Comparison of ENCODE assay signal across 9 cellular contexts in genomic region chr3:12870942-12871341, GRCh38. TPM values are rescaled to one million over a fixed set of nuclear protein-coding genes. Genes with fewer than 3 reads are reported as not detected.
DNase-seq lines count a peak whose midpoint lies in the region; ATAC-seq, FAIRE-seq and TF ChIP-seq lines count a peak whose summit lies in the region.
"Had no signal": no experiment of that assay in that cellular context is flagged by ENCODE, and none has a peak within 500 bp of the region (broad histone marks: within the 10 kb centered on the region; RNA-seq: fewer than 3 reads in every experiment).

No MANE protein-coding gene starts in this region.

- H3K36me3 ChIP-seq in GM12878 (ENCODE audit: control insufficient read depth in 2 of 2, insufficient read depth in 2 of 2, low read length in 1 of 2) (no peaks in the 10 kb centered on the region), sigmoid colon (no peaks in the 10 kb centered on the region)

- FAIRE-seq in GM12878 (lab: Jason Lieb, UNC): peak; percentile 85

- no peak overlapping the region for H3K4me3 ChIP-seq in GM12864 (ENCODE audit: low read depth, low read length)
- H3K4me3 ChIP-seq in GM12878: peak overlapping the region; percentile 10; the same call in 1 of the 2 replicates
- no peak overlapping the region for H3K4me3 ChIP-seq in sigmoid colon

- peak overlapping the region; percentile 75 for H3K4me2 ChIP-seq in GM12878 (ENCODE audit: control insufficient read depth, insufficient read depth)

- H3K27ac ChIP-seq in GM12878 (ENCODE audit: control insufficient read depth, insufficient read depth) (peak overlapping the region; percentile 37), sigmoid colon (peak overlapping the region in 2 of 4 donors; percentile 14 to 31)

- TF ChIP-seq CTCF in GM12864 (IDR thresholded peaks at IDR 0.05; ENCODE audit: low read depth, low read length, missing control alignments): no peak
- TF ChIP-seq CTCF in GM12878 (IDR thresholded peaks at IDR 0.05 in 2 of 3, conservative IDR thresholded peaks at IDR 0.05 in 1 of 3; ENCODE audit: control insufficient read depth in 2 of 3, extremely low read depth in 1 of 3, insufficient read depth in 1 of 3, low read depth in 3 of 3, low read length in 3 of 3): 0 out of 6 replicates have a peak, but pooled peaks of 1 of the 3 experiments have one; percentile 6
- no peak for TF ChIP-seq CTCF in sigmoid colon (IDR thresholded peaks at IDR 0.05)

- in situ Hi-C loops in GM12878 (cut with MboI): loop anchor here (5.0 kb wide), 1 partner anchor 959 kb away; no protein-coding TSS in a partner anchor

- no peaks in the 10 kb centered on the region for H3K79me2 ChIP-seq in GM12878 (ENCODE audit: control insufficient read depth, insufficient read depth, low read length)

- SMC1A ChIA-PET in GM12878 (lab: Charles Lee; ENCODE audit: uncharacterized antibody, unreplicated experiment): interaction anchor here (6.7 kb wide), 1 partner anchor 18 kb away, joined by 103 read pairs; no protein-coding TSS in a partner anchor

- TF ChIP-seq POLR2A in GM12878 (IDR thresholded peaks at IDR 0.05; ENCODE audit: low read depth, low read length) (no peak), sigmoid colon (IDR thresholded peaks at IDR 0.05) (no peak)

- CTCF ChIA-PET in GM12878 (lab: Yijun Ruan, JAX): interaction anchor here (0.7 to 15.3 kb wide), 6 partner anchors 9 to 113 kb away, joined by 3 to 271 read pairs (median 4); partner anchors contain the start of gene RPL32

- TF ChIP-seq EP300 in GM12878 (IDR thresholded peaks at IDR 0.05; ENCODE audit: borderline replicate concordance in 1 of 2, control insufficient read depth in 1 of 2, low read depth in 2 of 2, low read length in 2 of 2): no peak
- no peak for TF ChIP-seq EP300 in sigmoid colon (IDR thresholded peaks at IDR 0.05)

- H3K27me3 ChIP-seq in GM12878 (replicated peaks in 1 of 2; ENCODE audit: control insufficient read depth in 2 of 2, insufficient read depth in 2 of 2, low read length in 1 of 2) (no peaks in the 10 kb centered on the region; a peak in 1 of 4 replicates), sigmoid colon (no peaks in the 10 kb centered on the region)

- no peaks in the 10 kb centered on the region for H3K9me3 ChIP-seq in GM12878 (replicated peaks; ENCODE audit: control insufficient read depth, insufficient read depth, low read length)
- H3K9me3 ChIP-seq in sigmoid colon: no peaks in the 10 kb centered on the region

- no peak for TF ChIP-seq RAD21 in GM12878 (IDR thresholded peaks at IDR 0.05; ENCODE audit: insufficient read depth, low read depth, low read length)

- no peak overlapping the region for H3K9ac ChIP-seq in GM12878 (ENCODE audit: control insufficient read depth, insufficient read depth, low read length)

- peaks cover 32% of the 10 kb centered on the region for H3K4me1 ChIP-seq in GM12878 (ENCODE audit: control insufficient read depth, insufficient read depth, low read length)
- peaks cover 0 to 17% (median 16%) of the 10 kb centered on the region in 4 donors for H3K4me1 ChIP-seq in sigmoid colon

- BruUV-seq in GM12878 (replicated peaks; lab: Mats Ljungman, UMichigan): no TSS peak

- RAD21 ChIA-PET in GM12878 (lab: Charles Lee; ENCODE audit: unreplicated experiment): interaction anchor here (1.1 to 2.4 kb wide), 4 partner anchors 14 to 21 kb away, joined by 5 to 9 read pairs (median 7); no protein-coding TSS in a partner anchor

- DNase-seq in GM12864 (ENCODE audit: low read depth) (peak; percentile 24), GM12878 (ENCODE audit: low read depth, low spot score) (no peak), sigmoid colon (peak; percentile 76), HCEC 1CT (no peak), NCI-H1436 (lab: John Stamatoyannopoulos, UW) (no peak)
- DNase-seq: NCI-H2029 treated with DMSO at 0.1 percent for 48 hours had no signal

- peak overlapping the region; percentile 65 for H2AFZ ChIP-seq in GM12878 (ENCODE audit: control insufficient read depth, low read depth, low read length)

- ATAC-seq in HG03571 (IDR thresholded peaks at IDR 0.05; ENCODE audit: unreplicated experiment): peak; percentile 35
- ATAC-seq in GM12878: peak; percentile 75
- no peak for ATAC-seq in HG03442 (IDR thresholded peaks at IDR 0.05; ENCODE audit: unreplicated experiment)
- ATAC-seq in HG02840 (IDR thresholded peaks at IDR 0.05; ENCODE audit: low FRiP score, unreplicated experiment): no peak

- 22% methylated on average over 9 of the region's 9 CpGs for WGBS in GM12878 (ENCODE audit: insufficient coverage, insufficient replicate concordance, low lambda C conversion rate, missing lambda C conversion rate)
- 61 to 64% methylated on average over 9 of the region's 9 CpGs for WGBS in sigmoid colon, 2 donors

- intact Hi-C loops in GM12878 (cut with micrococcal nuclease; ENCODE audit: unreplicated experiment): no loop called here
- intact Hi-C loops in sigmoid colon (cut with DNase I): no loop called here

- POLR2A ChIA-PET in GM12878 (lab: Charles Lee): interaction anchor here (2.8 kb wide), 1 partner anchor 19 kb away, joined by 7 read pairs; no protein-coding TSS in a partner anchor

- H4K20me1 ChIP-seq in GM12878 (ENCODE audit: control insufficient read depth, insufficient read depth): no peaks in the 10 kb centered on the region

TF ChIP-seq in GM12878, 131 proteins besides CTCF, POLR2A, EP300 and RAD21 (continues in another document):
- TF ChIP-seq BCLAF1 (IDR thresholded peaks at IDR 0.05) (no peak), ATF3 (IDR thresholded peaks at IDR 0.05; ENCODE audit: borderline replicate concordance, extremely low read depth, low read depth, low read length) (no peak), RAD51 (IDR thresholded peaks at IDR 0.05) (no peak), RCOR1 (conservative IDR thresholded peaks at IDR 0.05; ENCODE audit: low read depth, low read length) (no peak), MEF2B (IDR thresholded peaks at IDR 0.05; ENCODE audit: partially characterized antibody, poor library complexity, severe bottlenecking) (no peak), TBL1XR1 (IDR thresholded peaks at IDR 0.05; ENCODE audit: low read depth, low read length) (no peak), RUNX3 (IDR thresholded peaks at IDR 0.05; ENCODE audit: low read length) (no peak), SMC3 (IDR thresholded peaks at IDR 0.05; ENCODE audit: borderline replicate concordance, low read length) (no peak), SMARCA5 (IDR thresholded peaks at IDR 0.05) (no peak), ZNF274 (IDR thresholded peaks at IDR 0.05; ENCODE audit: insufficient read depth, insufficient read length) (no peak), HDAC2 (IDR thresholded peaks at IDR 0.05) (no peak), USF1 (IDR thresholded peaks at IDR 0.05; ENCODE audit: borderline replicate concordance, extremely low read length, insufficient read depth, low read depth, low read length) (no peak), HDGF (IDR thresholded peaks at IDR 0.05) (no peak), FOXK2 (IDR thresholded peaks at IDR 0.05) (no peak)

RNA-seq across cellular contexts. Expression of gene RPL32, which starts 29.6 kb away (rescaled TPM):
- total RNA-seq in GM12878 (2013; cell fraction: nucleolus; rRNA removed): 220 and 242 TPM in 2 replicates
- total RNA-seq in GM12878 (2014; rRNA removed) (2,707 and 2,818 TPM in 2 replicates), GM12878 (2014; rRNA removed; fragmentation: Illumina TruSeq; extraction: Trizol) (3,926 and 3,952 TPM in 2 replicates), GM12878 (2021) (2,298 and 2,376 TPM in 2 replicates), sigmoid colon (1,000 to 10,000 TPM in 2 of 4 donors, 100 to 1,000 TPM in 2; 920 to 2,637 (median 1,036) TPM)
- polyA plus RNA-seq in GM12878 (2011; ENCODE audit: low read depth): 3,831 TPM
- polyA plus RNA-seq in GM12878 (2011; rRNA removed) (3,443 and 3,447 TPM in 2 replicates), GM12878 (2014; fragmentation: Illumina TruSeq; extraction: Trizol) (5,147 and 5,597 TPM in 2 replicates), GM12878 (2014; fragmentation: Nextera tagmentation; extraction: Ambion mirVana) (1,000 to 10,000 TPM; 3,252 to 3,662 TPM), GM12878 (2014; rRNA removed) (4,075 and 4,194 TPM in 2 replicates), GM12878 (2016; fragmentation: Nextera tagmentation; extraction: Ambion mirVana) (1,000 to 10,000 TPM; 1,533 to 1,667 TPM), sigmoid colon (1,000 to 10,000 TPM; 1,772 to 3,640 (median 2,133) TPM)
- polyA plus RNA-seq in GM12878 (2011; cell fraction: cytosol; rRNA removed): 2,094 and 3,074 TPM in 2 replicates
- 755 and 1,231 TPM in 2 replicates for polyA plus RNA-seq in GM12878 (2011; cell fraction: nucleus; rRNA removed)
- polyA plus RNA-seq in GM12878 (2012): 5,378 and 5,555 TPM in 2 replicates
- polyA minus RNA-seq in GM12878 (2011; rRNA and poly(A)+ RNA removed): 1,701 and 1,707 TPM in 2 replicates
- 779 and 848 TPM in 2 replicates for polyA minus RNA-seq in GM12878 (2011; cell fraction: cytosol; rRNA and poly(A)+ RNA removed)
- 190 and 283 TPM in 2 replicates for polyA minus RNA-seq in GM12878 (2011; cell fraction: nucleus; rRNA and poly(A)+ RNA removed)

Comparison
In these comparisons a context has a peak if more than half of its experiments do, and no peak if none do; other contexts are left out.
1. DNase-seq: peak in GM12864 (single experiment) and sigmoid colon (single experiment); none in GM12878 (single experiment), HCEC 1CT (single experiment) and NCI-H1436 (single experiment).
2. ATAC-seq: peak in HG03571 (single experiment) and GM12878 (single experiment); none in HG03442 (single experiment) and HG02840 (single experiment).